In genomic region chr11:61814958-61815789, GRCh38 we compare ENCODE assay signal across 1 cellular context.
TF ChIP-seq lines count a peak whose summit lies in the region.

No MANE protein-coding gene starts in this region.

TF ChIP-seq in K562, 482 proteins besides CTCF, POLR2A, EP300 and RAD21 (continued from another document):
- TF ChIP-seq PBX2 (CRISPR knock-in tag; IDR thresholded peaks at IDR 0.05; ENCODE audit: low read depth) (no peak), PBX2 (tag; conservative IDR thresholded peaks at IDR 0.05; ENCODE audit: low read depth) (no peak; the same call in 1 of the 2 replicates), TCF7L2 (IDR thresholded peaks at IDR 0.05; ENCODE audit: low read depth, low read length) (no peak), THAP7 (CRISPR knock-in tag; IDR thresholded peaks at IDR 0.05) (0 out of 2 replicates have a peak, but pooled peaks have one; percentile 31), RBBP5 (IDR thresholded peaks at IDR 0.05; ENCODE audit: borderline replicate concordance, insufficient read depth, low read length, poor library complexity, severe bottlenecking) (no peak), IRF2 (CRISPR knock-in tag; IDR thresholded peaks at IDR 0.05) (no peak), GABPB2 (CRISPR knock-in tag; conservative IDR thresholded peaks at IDR 0.05) (no peak), ZBTB17 (CRISPR knock-in tag; IDR thresholded peaks at IDR 0.05) (no peak), EP400 (IDR thresholded peaks at IDR 0.05) (peak; percentile 77), GATAD2B (IDR thresholded peaks at IDR 0.05; ENCODE audit: borderline replicate concordance) (no peak), POLR2AphosphoS5 (IDR thresholded peaks at IDR 0.05; ENCODE audit: control insufficient read depth, insufficient read depth, low read depth, low read length) (peak; percentile 80), TFE3 (CRISPR knock-in tag; IDR thresholded peaks at IDR 0.05) (no peak), PKNOX1 (IDR thresholded peaks at IDR 0.05) (peak; percentile 52), HMG20B (CRISPR knock-in tag; IDR thresholded peaks at IDR 0.05) (peak; percentile 89; the same call in 1 of the 2 replicates), PCBP1 (IDR thresholded peaks at IDR 0.05; ENCODE audit: low read depth, low read length, poor library complexity, severe bottlenecking) (no peak), BMI1 (IDR thresholded peaks at IDR 0.05; ENCODE audit: low read length) (no peak), DPF2 (IDR thresholded peaks at IDR 0.05) (peak; percentile 80), NEUROD1 (IDR thresholded peaks at IDR 0.05; ENCODE audit: borderline replicate concordance, low read depth, low read length, partially characterized antibody) (peak; percentile 45), E2F5 (CRISPR knock-in tag; IDR thresholded peaks at IDR 0.05) (no peak), GATAD2A (IDR thresholded peaks at IDR 0.05) (peak; percentile 85)
